In genomic region chr12:3644103-3644502, GRCh38 we compare ENCODE assay signal across 22 cellular contexts.
A peak's percentile ranks its signal among the peaks of the same experiment; 100 is the strongest.
DNase-seq lines count a peak whose midpoint lies in the region; ATAC-seq and TF ChIP-seq lines count a peak whose summit lies in the region.
"Had no signal": no experiment of that assay in that cellular context is flagged by ENCODE, and none has a peak within 500 bp of the region (broad histone marks: within the 10 kb centered on the region; RNA-seq: fewer than 3 reads in every experiment).

No MANE protein-coding gene starts in this region.

- no peak overlapping the region for H3K27ac ChIP-seq in PC-9
- no peak overlapping the region for H3K27ac ChIP-seq in foreskin keratinocyte
- H3K27ac ChIP-seq in body of pancreas = no peak overlapping the region
- H3K27ac ChIP-seq in naive thymus-derived CD4-positive, alpha-beta T cell (ENCODE audit: low read depth, low read length) = no peak overlapping the region
- H3K27ac ChIP-seq: cardiac muscle cell, testis had no signal

- H3K9me3 ChIP-seq in PC-9 (ENCODE audit: insufficient read depth, low read depth) (no peaks in the 10 kb centered on the region), body of pancreas (no peaks in the 10 kb centered on the region)
- H3K9me3 ChIP-seq in naive thymus-derived CD4-positive, alpha-beta T cell (ENCODE audit: control insufficient read depth in 2 of 3, low read length in 3 of 3) = no peaks in the 10 kb centered on the region
- H3K9me3 ChIP-seq: testis had no signal

- CTCF ChIA-PET in PC-9 (lab: Charles Lee) = no interaction called here
- CTCF ChIA-PET in naive thymus-derived CD4-positive, alpha-beta T cell (lab: Charles Lee) = no interaction called here

- H3K27ac Mint-ChIP-seq in HFFc6 = no peak overlapping the region
- H3K27ac Mint-ChIP-seq in naive thymus-derived CD4-positive, alpha-beta T cell = no peak overlapping the region
- H3K27ac Mint-ChIP-seq: activated CD8-positive, alpha-beta T cell treated with anti-CD3 and anti-CD28 coated beads, Interleukin-2, amount 10 ng/mL, durations not matched to agents 7 days and 5 days; CD14-positive monocyte; H9; stimulated activated naive B cell treated with anti-CD40 and anti-IgM and Interleukin-4, amounts not matched to agents 10 μg/mL and 1 μg/mL and 100 μg/mL, for 72 hours had no signal

- peaks cover 21% of the 10 kb centered on the region for H3K27me3 Mint-ChIP-seq in HFFc6 (ENCODE audit: insufficient read depth)
- H3K27me3 Mint-ChIP-seq in naive thymus-derived CD4-positive, alpha-beta T cell = no peaks in the 10 kb centered on the region
- H3K27me3 Mint-ChIP-seq: stimulated activated naive B cell treated with anti-CD40 and anti-IgM and Interleukin-4, amounts not matched to agents 10 μg/mL and 1 μg/mL and 100 μg/mL, for 72 hours had no signal

- no TSS peak for BruUV-seq in PC-9 (replicated peaks; lab: Mats Ljungman, UMichigan)

- H3K4me2 ChIP-seq in PC-9 = no peak overlapping the region

- H3K36me3 Mint-ChIP-seq in HFFc6 (ENCODE audit: low read depth) = no peaks in the 10 kb centered on the region
- peaks cover 12 to 55% (median 24%) of the 10 kb centered on the region in 5 donors for H3K36me3 Mint-ChIP-seq in naive thymus-derived CD4-positive, alpha-beta T cell

- DNase-seq in NCI-H748 (lab: John Stamatoyannopoulos, UW; ENCODE audit: unreplicated experiment) (peak; percentile 1), NCI-H748 treated with DMSO at 0.1 percent for 48 hours (lab: John Stamatoyannopoulos, UW) (no peak), HFFc6 (no peak), PC-9 (no peak), foreskin keratinocyte (no peak), body of pancreas (no peak)
- DNase-seq in naive thymus-derived CD4-positive, alpha-beta T cell = no peak
- DNase-seq: activated CD8-positive, alpha-beta T cell treated with anti-CD3 and anti-CD28 coated beads, Interleukin-2, amount 10 ng/mL, durations not matched to agents 7 days and 5 days; activated naive CD4-positive, alpha-beta T cell treated with Interleukin-2 at 50 U/mL for 16 hours; H9; head of caudate nucleus; KBM-7; NCI-H2171; occipital lobe; small intestine; stimulated activated CD4-positive, alpha-beta T cell treated with anti-CD3 and anti-CD28 coated beads, Interleukin-2, amount 100 ng/mL, for 24 hours; stimulated activated naive B cell treated with anti-CD40 and anti-IgM and Interleukin-4, amounts not matched to agents 10 μg/mL and 1 μg/mL and 100 μg/mL, for 72 hours; testis had no signal

- peaks cover 16% of the 10 kb centered on the region for H3K4me1 Mint-ChIP-seq in HFFc6 (ENCODE audit: low read depth)
- H3K4me1 Mint-ChIP-seq in naive thymus-derived CD4-positive, alpha-beta T cell = peaks cover 0 to 24% (median 0%) of the 10 kb centered on the region in 7 donors
- H3K4me1 Mint-ChIP-seq: CD14-positive monocyte had no signal

- peaks cover 87% of the 10 kb centered on the region for H3K27me3 ChIP-seq in PC-9 (ENCODE audit: insufficient read depth, low read depth)
- no peaks in the 10 kb centered on the region for H3K27me3 ChIP-seq in foreskin keratinocyte
- no peaks in the 10 kb centered on the region for H3K27me3 ChIP-seq in body of pancreas
- no peaks in the 10 kb centered on the region for H3K27me3 ChIP-seq in naive thymus-derived CD4-positive, alpha-beta T cell (ENCODE audit: control insufficient read depth in 2 of 2, insufficient read depth in 2 of 2, low read length in 2 of 2)
- H3K27me3 ChIP-seq: cardiac muscle cell, testis had no signal

- intact Hi-C loops in PC-9 (cut with micrococcal nuclease; ENCODE audit: unreplicated experiment) = loop anchor here (10.0 kb wide), 1 partner anchor 339 kb away; no protein-coding TSS in a partner anchor
- intact Hi-C loops in body of pancreas (cut with DNase I) = no loop called here
- intact Hi-C loops in naive thymus-derived CD4-positive, alpha-beta T cell (cut with micrococcal nuclease) = no loop called here

- H3F3A ChIP-seq in PC-9 (ENCODE audit: insufficient read depth, low read depth) = no peaks in the 10 kb centered on the region

- H2AFZ ChIP-seq in PC-9 = no peak overlapping the region

- H3K4me1 ChIP-seq in PC-9 (replicated peaks; ENCODE audit: insufficient read depth) = no peaks in the 10 kb centered on the region
- peaks cover 6% of the 10 kb centered on the region for H3K4me1 ChIP-seq in foreskin keratinocyte
- peaks cover 16% of the 10 kb centered on the region for H3K4me1 ChIP-seq in body of pancreas
- no peaks in the 10 kb centered on the region for H3K4me1 ChIP-seq in naive thymus-derived CD4-positive, alpha-beta T cell (ENCODE audit: control insufficient read depth in 2 of 2, insufficient read depth in 2 of 2, low read length in 2 of 2)
- H3K4me1 ChIP-seq: testis had no signal

- no peaks in the 10 kb centered on the region for H3K36me3 ChIP-seq in PC-9 (ENCODE audit: low read depth)
- peaks cover 0 to 2% of the 10 kb centered on the region in 2 donors for H3K36me3 ChIP-seq in body of pancreas (replicated peaks in 1 of 2; ENCODE audit: insufficient read depth in 1 of 2, low read depth in 2 of 2)
- peaks cover 0 to 58% (median 11%) of the 10 kb centered on the region in 3 experiments for H3K36me3 ChIP-seq in naive thymus-derived CD4-positive, alpha-beta T cell (ENCODE audit: control insufficient read depth in 2 of 3, insufficient read depth in 3 of 3, low read length in 3 of 3)
- H3K36me3 ChIP-seq: cardiac muscle cell had no signal

- H3K4me3 ChIP-seq in PC-9 = no peak overlapping the region
- H3K4me3 ChIP-seq in body of pancreas = no peak overlapping the region
- H3K4me3 ChIP-seq in naive thymus-derived CD4-positive, alpha-beta T cell (ENCODE audit: low read length) = no peak overlapping the region
- H3K4me3 ChIP-seq: cardiac muscle cell, testis had no signal

- no peaks in the 10 kb centered on the region for H3K9me2 ChIP-seq in PC-9 (ENCODE audit: insufficient read depth)

- H3K79me2 ChIP-seq in PC-9 (ENCODE audit: low read depth) = no peaks in the 10 kb centered on the region

- no peak overlapping the region for H3K4me3 Mint-ChIP-seq in HFFc6
- H3K4me3 Mint-ChIP-seq in naive thymus-derived CD4-positive, alpha-beta T cell = no peak overlapping the region
- H3K4me3 Mint-ChIP-seq: activated CD8-positive, alpha-beta T cell treated with anti-CD3 and anti-CD28 coated beads, Interleukin-2, amount 10 ng/mL, durations not matched to agents 7 days and 5 days; CD14-positive monocyte; H9; stimulated activated naive B cell treated with anti-CD40 and anti-IgM and Interleukin-4, amounts not matched to agents 10 μg/mL and 1 μg/mL and 100 μg/mL, for 72 hours had no signal

- WGBS in body of pancreas, 2 donors = 62 to 67% methylated on average over 8 of the region's 8 CpGs

- TF ChIP-seq POLR2A in body of pancreas (IDR thresholded peaks at IDR 0.05) = no peak

- no peak for ATAC-seq in foreskin keratinocyte
- no peak for ATAC-seq in HG03432 (IDR thresholded peaks at IDR 0.05; ENCODE audit: unreplicated experiment)
- no peak for ATAC-seq in body of pancreas
- no peak for ATAC-seq in naive thymus-derived CD4-positive, alpha-beta T cell
- ATAC-seq: activated CD4-positive, CD25-positive, alpha-beta regulatory T cell treated with anti-CD3 and anti-CD28 coated beads, Interleukin-2, amount 50 U/mL, for 24 hours; activated CD8-positive, alpha-beta T cell treated with anti-CD3 and anti-CD28 coated beads, Interleukin-2, amount 10 ng/mL, durations not matched to agents 7 days and 5 days; stimulated activated naive B cell treated with anti-CD40 and anti-IgM and Interleukin-4, amounts not matched to agents 10 μg/mL and 1 μg/mL and 100 μg/mL, for 72 hours had no signal

- H4K20me1 ChIP-seq in PC-9 (ENCODE audit: insufficient read depth) = no peaks in the 10 kb centered on the region; the same call in 1 of the 2 replicates

- no peaks in the 10 kb centered on the region for H3K9me3 Mint-ChIP-seq in HFFc6
- H3K9me3 Mint-ChIP-seq in naive thymus-derived CD4-positive, alpha-beta T cell = no peaks in the 10 kb centered on the region
- H3K9me3 Mint-ChIP-seq: CD14-positive monocyte; H9; stimulated activated naive B cell treated with anti-CD40 and anti-IgM and Interleukin-4, amounts not matched to agents 10 μg/mL and 1 μg/mL and 100 μg/mL, for 72 hours had no signal

- POLR2A ChIA-PET in PC-9 (lab: Charles Lee; ENCODE audit: unreplicated experiment) = no interaction called here
- POLR2A ChIA-PET in naive thymus-derived CD4-positive, alpha-beta T cell (lab: Charles Lee) = no interaction called here

- TF ChIP-seq CTCF in HFFc6 (IDR thresholded peaks at IDR 0.05) (peak; percentile 22; the same call in 1 of the 2 replicates), PC-9 (conservative IDR thresholded peaks at IDR 0.05) (0 out of 2 replicates have a peak, but pooled peaks have one; percentile 13), foreskin keratinocyte (conservative IDR thresholded peaks at IDR 0.05) (peak; percentile 18), body of pancreas (IDR thresholded peaks at IDR 0.05) (no peak)

Comparison
In these comparisons a context has a peak if more than half of its experiments do, and no peak if none do; other contexts are left out.
1. CTCF ChIP-seq: peak in HFFc6 (single experiment), PC-9 (single experiment) and foreskin keratinocyte (single experiment); none in body of pancreas (0 of 7).